ENCODE assay signal across 26 cellular contexts in genomic region chr17:45686250-45686649, GRCh38.
"Had no signal": no experiment of that assay in that cellular context is flagged by ENCODE, and none has a peak within 500 bp of the region (broad histone marks: within the 10 kb centered on the region; RNA-seq: fewer than 3 reads in every experiment).

No MANE protein-coding gene starts in this region.

- H3K36me3 ChIP-seq: brain microvascular endothelial cell, SJSA1 had no signal

- H3K27me3 ChIP-seq: brain microvascular endothelial cell had no signal

- H3K4me1 ChIP-seq: SJSA1 had no signal

- H3K27ac ChIP-seq: brain microvascular endothelial cell, SJSA1 had no signal

- H3K4me3 ChIP-seq: SJSA1 had no signal

- ATAC-seq: activated CD4-positive, CD25-positive, alpha-beta regulatory T cell treated with anti-CD3 and anti-CD28 coated beads, Interleukin-2, amount 50 U/mL, for 24 hours; activated CD8-positive, alpha-beta T cell treated with anti-CD3 and anti-CD28 coated beads for 36 hours; activated T-cell treated with anti-CD3 and anti-CD28 coated beads, Interleukin-2, amount 50 U/mL, for 72 hours; Panc1; SK-N-SH treated with all-trans-retinoic acid at 6 μM for 48 hours; T-helper 17 cell had no signal

- H3K9me3 ChIP-seq: SJSA1 had no signal

- DNase-seq: activated CD4-positive, alpha-beta T cell treated with anti-CD3 and anti-CD28 coated beads for 4 hours; activated CD8-positive, alpha-beta memory T cell treated with anti-CD3 and anti-CD28 coated beads, Interleukin-2, amount 50 U/mL, for 4 hours; activated CD8-positive, alpha-beta T cell treated with anti-CD3 and anti-CD28 coated beads for 36 hours; activated gamma-delta T cell treated with Interleukin-2 at 50 U/mL for 16 hours; activated naive CD4-positive, alpha-beta T cell treated with anti-CD3 and anti-CD28 coated beads, Interleukin-2, amount 10 ng/mL, durations not matched to agents 7 days and 5 days; activated naive CD8-positive, alpha-beta T cell treated with anti-CD3 and anti-CD28 coated beads for 36 hours; activated T-cell treated with anti-CD3 and anti-CD28 coated beads, Interleukin-2, amount 50 U/mL, for 72 hours; brain microvascular endothelial cell; cerebellar nuclear complex; KBM-7; NCI-H1048; NCI-H1417; NCI-H1930; NCI-H2171; NCI-H2227 treated with DMSO at 0.1 percent for 48 hours; NCI-H446 treated with DMSO at 0.1 percent for 48 hours; NCI-H526; NCI-H774; RPMI8226; SHP77; T-helper 17 cell; T-helper 9 cell had no signal
